Comparison of ENCODE assay signal across 1 cellular context in the genomic region with DNA sequence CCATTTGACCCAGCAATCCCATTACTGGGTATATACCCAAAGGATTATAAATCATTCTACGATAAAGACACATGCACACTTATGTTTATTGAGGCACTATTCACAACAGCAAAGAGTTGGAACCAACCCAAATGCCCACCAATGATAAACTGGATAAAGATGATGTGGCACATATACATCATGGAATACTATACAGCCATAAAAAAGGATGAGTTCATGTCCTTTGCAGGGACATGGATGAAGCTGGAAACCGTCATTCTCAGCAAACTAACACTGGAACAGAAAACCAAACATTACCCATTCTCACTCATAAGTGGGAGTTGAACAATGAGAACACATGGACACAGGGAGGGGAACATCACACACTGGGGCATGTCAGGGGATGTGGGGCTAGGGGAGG.
TF ChIP-seq lines count a peak whose summit lies in the region.

No MANE protein-coding gene starts in this region.

TF ChIP-seq in HEK293, 187 proteins besides CTCF, POLR2A, EP300 and RAD21:
- TF ChIP-seq, protein P1, sequence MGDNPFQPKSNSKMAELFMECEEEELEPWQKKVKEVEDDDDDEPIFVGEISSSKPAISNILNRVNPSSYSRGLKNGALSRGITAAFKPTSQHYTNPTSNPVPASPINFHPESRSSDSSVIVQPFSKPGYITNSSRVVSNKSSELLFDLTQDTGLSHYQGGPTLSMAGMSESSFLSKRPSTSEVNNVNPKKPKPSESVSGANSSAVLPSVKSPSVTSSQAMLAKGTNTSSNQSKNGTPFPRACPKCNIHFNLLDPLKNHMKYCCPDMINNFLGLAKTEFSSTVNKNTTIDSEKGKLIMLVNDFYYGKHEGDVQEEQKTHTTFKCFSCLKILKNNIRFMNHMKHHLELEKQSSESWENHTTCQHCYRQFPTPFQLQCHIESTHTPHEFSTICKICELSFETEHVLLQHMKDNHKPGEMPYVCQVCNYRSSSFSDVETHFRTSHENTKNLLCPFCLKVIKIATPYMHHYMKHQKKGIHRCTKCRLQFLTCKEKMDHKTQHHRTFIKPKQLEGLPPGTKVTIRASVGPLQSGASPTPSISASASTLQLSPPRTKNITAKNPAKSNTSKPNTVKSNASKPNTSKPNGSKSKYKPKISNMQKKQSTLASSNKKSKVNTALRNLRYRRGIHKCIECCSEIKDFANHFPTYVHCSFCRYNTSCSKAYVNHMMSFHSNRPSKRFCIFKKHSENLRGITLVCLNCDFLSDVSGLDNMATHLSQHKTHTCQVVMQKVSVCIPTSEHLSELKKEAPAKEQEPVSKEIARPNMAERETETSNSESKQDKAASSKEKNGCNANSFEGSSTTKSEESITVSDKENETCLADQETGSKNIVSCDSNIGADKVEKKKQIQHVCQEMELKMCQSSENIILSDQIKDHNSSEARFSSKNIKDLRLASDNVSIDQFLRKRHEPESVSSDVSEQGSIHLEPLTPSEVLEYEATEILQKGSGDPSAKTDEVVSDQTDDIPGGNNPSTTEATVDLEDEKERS (tag by site-specific recombination; IDR thresholded peaks at IDR 0.05): peak; percentile 75; the same call in 1 of the 2 replicates
- 0 out of 2 replicates have a peak, but pooled peaks have one; percentile 23 for TF ChIP-seq ZNF580 (tag by site-specific recombination; IDR thresholded peaks at IDR 0.05)
- TF ChIP-seq ZNF146 (tag by site-specific recombination; IDR thresholded peaks at IDR 0.05): peak; percentile 58
